ENCODE assay signal across 8 cellular contexts in genomic region chr7:66114743-66115727, GRCh38. TPM values are rescaled to one million over a fixed set of nuclear protein-coding genes. Genes with fewer than 3 reads are reported as not detected.
A peak's percentile ranks its signal among the peaks of the same experiment; 100 is the strongest.
DNase-seq lines count a peak whose midpoint lies in the region; ATAC-seq and TF ChIP-seq lines count a peak whose summit lies in the region.

Gene CRCP (plus strand): TSS chr7:66114847. CDS start chr7:66114963, 116 bp downstream.

- DNase-seq in ELF-1 (ENCODE audit: low read depth, low spot score) (peak; percentile 81), KG1 (lab: John Stamatoyannopoulos, UW) (peak; percentile 55), RPMI8226 (peak; percentile 92), fibroblast of the aortic adventitia (ENCODE audit: low read depth) (peak; percentile 75), nephron progenitor cell (peak; percentile 79)
- peak; percentile 78 for DNase-seq in activated T-helper 2 cell treated with anti-CD3 and anti-CD28 coated beads, Interferon-gamma antibody, Interleukin-2, Interleukin-4, amounts not matched to agents 10 μg/mL and 5 μg/mL and 100 μg/mL, durations not matched to agents 14 hours and 24 hours and 36 hours (ENCODE audit: low spot score)
- DNase-seq in stimulated activated naive CD8-positive, alpha-beta T cell treated with anti-CD3 and anti-CD28 coated beads, Interleukin-15, amount 100 ng/mL, for 72 hours: peak; percentile 79 to 85

- H3K4me3 ChIP-seq in fibroblast of the aortic adventitia (ENCODE audit: low read depth, low read length): peak within 1 kb of the TSS; percentile 86

- H3K4me3 Mint-ChIP-seq in activated T-helper 2 cell treated with anti-CD3 and anti-CD28 coated beads, Interferon-gamma antibody, Interleukin-2, Interleukin-4, amounts not matched to agents 10 μg/mL and 5 μg/mL and 100 μg/mL, durations not matched to agents 14 hours and 24 hours and 36 hours (ENCODE audit: low read depth): peak within 1 kb of the TSS; percentile 95
- peak within 1 kb of the TSS; percentile 94 for H3K4me3 Mint-ChIP-seq in nephron progenitor cell
- peak within 1 kb of the TSS; percentile 94 to 96 for H3K4me3 Mint-ChIP-seq in stimulated activated naive CD8-positive, alpha-beta T cell treated with anti-CD3 and anti-CD28 coated beads, Interleukin-15, amount 100 ng/mL, for 72 hours

- no peaks in the 10 kb centered on the region for H3K27me3 Mint-ChIP-seq in activated T-helper 2 cell treated with anti-CD3 and anti-CD28 coated beads, Interferon-gamma antibody, Interleukin-2, Interleukin-4, amounts not matched to agents 10 μg/mL and 5 μg/mL and 100 μg/mL, durations not matched to agents 14 hours and 24 hours and 36 hours (ENCODE audit: low read depth)
- H3K27me3 Mint-ChIP-seq in nephron progenitor cell (ENCODE audit: low read depth, poor library complexity): peaks cover 3% of the 10 kb centered on the region
- no peaks in the 10 kb centered on the region for H3K27me3 Mint-ChIP-seq in stimulated activated naive CD8-positive, alpha-beta T cell treated with anti-CD3 and anti-CD28 coated beads, Interleukin-15, amount 100 ng/mL, for 72 hours

- peak within 1 kb of the TSS; percentile 97 for H3K27ac Mint-ChIP-seq in activated T-helper 2 cell treated with anti-CD3 and anti-CD28 coated beads, Interferon-gamma antibody, Interleukin-2, Interleukin-4, amounts not matched to agents 10 μg/mL and 5 μg/mL and 100 μg/mL, durations not matched to agents 14 hours and 24 hours and 36 hours
- peak within 1 kb of the TSS; percentile 100 for H3K27ac Mint-ChIP-seq in nephron progenitor cell
- H3K27ac Mint-ChIP-seq in stimulated activated naive CD8-positive, alpha-beta T cell treated with anti-CD3 and anti-CD28 coated beads, Interleukin-15, amount 100 ng/mL, for 72 hours: peak within 1 kb of the TSS; percentile 99 to 100

- peaks cover 40% of the 10 kb centered on the region for H3K36me3 Mint-ChIP-seq in activated T-helper 2 cell treated with anti-CD3 and anti-CD28 coated beads, Interferon-gamma antibody, Interleukin-2, Interleukin-4, amounts not matched to agents 10 μg/mL and 5 μg/mL and 100 μg/mL, durations not matched to agents 14 hours and 24 hours and 36 hours (ENCODE audit: low read depth)
- H3K36me3 Mint-ChIP-seq in nephron progenitor cell (ENCODE audit: low read depth): peaks cover 28% of the 10 kb centered on the region

- peaks cover 31% of the 10 kb centered on the region for H3K4me1 Mint-ChIP-seq in activated T-helper 2 cell treated with anti-CD3 and anti-CD28 coated beads, Interferon-gamma antibody, Interleukin-2, Interleukin-4, amounts not matched to agents 10 μg/mL and 5 μg/mL and 100 μg/mL, durations not matched to agents 14 hours and 24 hours and 36 hours (ENCODE audit: low read depth)
- peaks cover 53% of the 10 kb centered on the region for H3K4me1 Mint-ChIP-seq in nephron progenitor cell
- H3K4me1 Mint-ChIP-seq in stimulated activated naive CD8-positive, alpha-beta T cell treated with anti-CD3 and anti-CD28 coated beads, Interleukin-15, amount 100 ng/mL, for 72 hours: peaks cover 55% of the 10 kb centered on the region

- ATAC-seq in GM21737 (IDR thresholded peaks at IDR 0.05; ENCODE audit: unreplicated experiment): peak; percentile 89
- ATAC-seq in stimulated activated naive CD8-positive, alpha-beta T cell treated with anti-CD3 and anti-CD28 coated beads, Interleukin-15, amount 100 ng/mL, for 72 hours: peak; percentile 91

- no peaks in the 10 kb centered on the region for H3K9me3 Mint-ChIP-seq in activated T-helper 2 cell treated with anti-CD3 and anti-CD28 coated beads, Interferon-gamma antibody, Interleukin-2, Interleukin-4, amounts not matched to agents 10 μg/mL and 5 μg/mL and 100 μg/mL, durations not matched to agents 14 hours and 24 hours and 36 hours
- peaks cover 7% of the 10 kb centered on the region for H3K9me3 Mint-ChIP-seq in nephron progenitor cell
- no peaks in the 10 kb centered on the region for H3K9me3 Mint-ChIP-seq in stimulated activated naive CD8-positive, alpha-beta T cell treated with anti-CD3 and anti-CD28 coated beads, Interleukin-15, amount 100 ng/mL, for 72 hours

- intact Hi-C loops in activated T-helper 2 cell treated with anti-CD3 and anti-CD28 coated beads, Interferon-gamma antibody, Interleukin-2, Interleukin-4, amounts not matched to agents 10 μg/mL and 5 μg/mL and 100 μg/mL, durations not matched to agents 14 hours and 24 hours and 36 hours (cut with micrococcal nuclease): loop anchor here (1.0 to 2.0 kb wide), 3 partner anchors 14 to 40 kb away; partner anchors contain the start of gene ASL

- TF ChIP-seq CTCF in fibroblast of the aortic adventitia (IDR thresholded peaks at IDR 0.05; ENCODE audit: insufficient read depth, low read length): peak; percentile 69
- TF ChIP-seq CTCF in nephron progenitor cell (IDR thresholded peaks at IDR 0.05): no peak

RNA-seq across cellular contexts. Expression of gene CRCP, which starts in this region (rescaled TPM):
- total RNA-seq in activated T-helper 2 cell treated with anti-CD3 and anti-CD28 coated beads, Interferon-gamma antibody, Interleukin-2, Interleukin-4, amounts not matched to agents 10 μg/mL and 5 μg/mL and 100 μg/mL, durations not matched to agents 14 hours and 24 hours and 36 hours: 32.8 and 37.9 TPM in 2 replicates
- 36.1 and 46.8 TPM in 2 replicates for total RNA-seq in fibroblast of the aortic adventitia (ENCODE audit: low replicate concordance)

Comparison
In these comparisons a context has a peak if more than half of its experiments do, and no peak if none do; other contexts are left out.
1. Peak in every context shown above with its lines: DNase-seq, ATAC-seq and H3K4me3 ChIP-seq.